Comparison of ENCODE assay signal across 16 cellular contexts in the genomic region with DNA sequence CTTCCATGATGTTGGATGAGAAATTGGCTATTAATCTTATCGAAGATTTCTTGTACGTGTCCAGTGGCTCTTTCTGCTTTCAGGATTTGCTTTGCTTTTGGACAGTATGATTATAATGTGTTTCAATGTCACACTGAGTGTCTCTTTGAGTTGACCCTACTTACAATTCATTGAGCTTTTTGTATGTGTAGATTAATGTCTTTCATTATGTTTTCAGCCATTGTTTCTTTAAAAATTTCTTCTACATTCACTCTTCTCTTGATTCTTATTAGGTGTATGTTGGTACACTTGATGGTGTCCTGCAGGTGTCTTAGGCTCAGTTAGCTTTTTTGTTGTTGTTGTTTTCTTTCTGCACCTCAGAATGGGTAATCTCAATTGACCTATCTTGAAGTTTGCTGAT. TPM values are rescaled to one million over a fixed set of nuclear protein-coding genes. Genes with fewer than 3 reads are reported as not detected.
DNase-seq lines count a peak whose midpoint lies in the region; ATAC-seq and TF ChIP-seq lines count a peak whose summit lies in the region.
"Had no signal": no experiment of that assay in that cellular context is flagged by ENCODE, and none has a peak within 500 bp of the region (broad histone marks: within the 10 kb centered on the region; RNA-seq: fewer than 3 reads in every experiment).

No MANE protein-coding gene starts in this region.

- no peak for ATAC-seq in stimulated activated naive B cell treated with anti-CD40 and anti-IgM and Interleukin-4, amounts not matched to agents 10 μg/mL and 1 μg/mL and 100 μg/mL, for 72 hours (replicated peaks)
- ATAC-seq in HG03565 (IDR thresholded peaks at IDR 0.05; ENCODE audit: unreplicated experiment): no peak
- ATAC-seq: GM23338 had no signal

- H3K4me3 Mint-ChIP-seq in activated CD4-positive, alpha-beta memory T cell treated with anti-CD3 and anti-CD28 coated beads, Interleukin-2, amount 10 ng/mL, durations not matched to agents 7 days and 5 days: no peak overlapping the region
- no peak overlapping the region for H3K4me3 Mint-ChIP-seq in activated CD4-positive, alpha-beta memory T cell treated with anti-CD3 and anti-CD28 coated beads for 36 hours
- H3K4me3 Mint-ChIP-seq in immature natural killer cell: no peak overlapping the region
- H3K4me3 Mint-ChIP-seq in stimulated activated naive B cell treated with anti-CD40 and anti-IgM and Interleukin-4, amounts not matched to agents 10 μg/mL and 1 μg/mL and 100 μg/mL, for 72 hours: no peak overlapping the region
- H3K4me3 Mint-ChIP-seq: GM23338 had no signal

- DNase-seq in activated CD4-positive, alpha-beta memory T cell treated with anti-CD3 and anti-CD28 coated beads, Interleukin-2, amount 10 ng/mL, durations not matched to agents 7 days and 5 days: no peak
- DNase-seq in activated CD4-positive, alpha-beta memory T cell treated with anti-CD3 and anti-CD28 coated beads for 36 hours: no peak
- DNase-seq in OCI-LY7 (ENCODE audit: low spot score) (no peak), immature natural killer cell (no peak), NCI-H69 (lab: John Stamatoyannopoulos, UW) (no peak), NCI-H1105 treated with DMSO at 0.1 percent for 48 hours (lab: John Stamatoyannopoulos, UW) (no peak)
- no peak for DNase-seq in stimulated activated naive B cell treated with anti-CD40 and anti-IgM and Interleukin-4, amounts not matched to agents 10 μg/mL and 1 μg/mL and 100 μg/mL, for 72 hours
- DNase-seq: HCEC 1CT, MM.1S, NCI-H1092, NCI-H2081, NCI-H446 treated with DMSO at 0.1 percent for 48 hours, Right ventricle myocardium superior had no signal

- no peaks in the 10 kb centered on the region for H3K27me3 Mint-ChIP-seq in activated CD4-positive, alpha-beta memory T cell treated with anti-CD3 and anti-CD28 coated beads, Interleukin-2, amount 10 ng/mL, durations not matched to agents 7 days and 5 days
- no peaks in the 10 kb centered on the region for H3K27me3 Mint-ChIP-seq in activated CD4-positive, alpha-beta memory T cell treated with anti-CD3 and anti-CD28 coated beads for 36 hours
- H3K27me3 Mint-ChIP-seq in immature natural killer cell (ENCODE audit: low read depth in 3 of 3): peaks cover 8 to 9% (median 8%) of the 10 kb centered on the region in 3 donors
- H3K27me3 Mint-ChIP-seq in stimulated activated naive B cell treated with anti-CD40 and anti-IgM and Interleukin-4, amounts not matched to agents 10 μg/mL and 1 μg/mL and 100 μg/mL, for 72 hours: no peaks in the 10 kb centered on the region

- CTCF ChIA-PET in activated CD4-positive, alpha-beta memory T cell treated with anti-CD3 and anti-CD28 coated beads, Interleukin-2, amount 10 ng/mL, durations not matched to agents 7 days and 5 days (lab: Charles Lee): interaction anchor here (0.8 to 2.0 kb wide), 2 partner anchors 13 to 112 kb away, joined by 3 to 5 read pairs; no protein-coding TSS in a partner anchor
- CTCF ChIA-PET in activated CD4-positive, alpha-beta memory T cell treated with anti-CD3 and anti-CD28 coated beads for 36 hours (lab: Charles Lee): no interaction called here
- CTCF ChIA-PET in OCI-LY7 (lab: Charles Lee; ENCODE audit: unreplicated experiment): no interaction called here

- peaks cover 56% of the 10 kb centered on the region for H3K36me3 ChIP-seq in OCI-LY7 (ENCODE audit: insufficient read depth, low read length)

- peak overlapping the region; percentile 37 for H3K27ac Mint-ChIP-seq in activated CD4-positive, alpha-beta memory T cell treated with anti-CD3 and anti-CD28 coated beads, Interleukin-2, amount 10 ng/mL, durations not matched to agents 7 days and 5 days
- no peak overlapping the region for H3K27ac Mint-ChIP-seq in activated CD4-positive, alpha-beta memory T cell treated with anti-CD3 and anti-CD28 coated beads for 36 hours
- H3K27ac Mint-ChIP-seq in immature natural killer cell: peak overlapping the region in 5 of 6 donors; percentile 2 to 80 (median 37)
- peak overlapping the region; percentile 51 for H3K27ac Mint-ChIP-seq in stimulated activated naive B cell treated with anti-CD40 and anti-IgM and Interleukin-4, amounts not matched to agents 10 μg/mL and 1 μg/mL and 100 μg/mL, for 72 hours
- H3K27ac Mint-ChIP-seq: GM23338 had no signal

- H3K9me3 Mint-ChIP-seq in activated CD4-positive, alpha-beta memory T cell treated with anti-CD3 and anti-CD28 coated beads, Interleukin-2, amount 10 ng/mL, durations not matched to agents 7 days and 5 days: no peaks in the 10 kb centered on the region
- peaks cover 23% of the 10 kb centered on the region for H3K9me3 Mint-ChIP-seq in activated CD4-positive, alpha-beta memory T cell treated with anti-CD3 and anti-CD28 coated beads for 36 hours
- H3K9me3 Mint-ChIP-seq in immature natural killer cell: peaks cover 0 to 1% (median 0%) of the 10 kb centered on the region in 6 donors
- H3K9me3 Mint-ChIP-seq in stimulated activated naive B cell treated with anti-CD40 and anti-IgM and Interleukin-4, amounts not matched to agents 10 μg/mL and 1 μg/mL and 100 μg/mL, for 72 hours: peaks cover 0 to 1% of the 10 kb centered on the region in 2 donors
- H3K9me3 Mint-ChIP-seq: GM23338 had no signal

- POLR2A ChIA-PET in activated CD4-positive, alpha-beta memory T cell treated with anti-CD3 and anti-CD28 coated beads, Interleukin-2, amount 10 ng/mL, durations not matched to agents 7 days and 5 days (lab: Charles Lee): interaction anchor here (0.6 kb wide), 1 partner anchor 54 kb away, joined by 3 read pairs; no protein-coding TSS in a partner anchor
- POLR2A ChIA-PET in activated CD4-positive, alpha-beta memory T cell treated with anti-CD3 and anti-CD28 coated beads for 36 hours (lab: Charles Lee): no interaction called here
- POLR2A ChIA-PET in OCI-LY7 (lab: Charles Lee): no interaction called here

- BruUV-seq in OCI-LY7 (replicated peaks; lab: Mats Ljungman, UMichigan): TSS peak; percentile 45

- H2AFZ ChIP-seq in OCI-LY7 (ENCODE audit: low read length): no peak overlapping the region
- H2AFZ ChIP-seq: GM23338 had no signal

- no peak overlapping the region for H3K27ac ChIP-seq in OCI-LY7 (ENCODE audit: low read depth, low read length, poor library complexity, severe bottlenecking)

- no peaks in the 10 kb centered on the region for H4K20me1 ChIP-seq in OCI-LY7 (ENCODE audit: insufficient read depth, low read length)

- peaks cover 16% of the 10 kb centered on the region for H3K4me1 Mint-ChIP-seq in activated CD4-positive, alpha-beta memory T cell treated with anti-CD3 and anti-CD28 coated beads, Interleukin-2, amount 10 ng/mL, durations not matched to agents 7 days and 5 days
- H3K4me1 Mint-ChIP-seq in activated CD4-positive, alpha-beta memory T cell treated with anti-CD3 and anti-CD28 coated beads for 36 hours (ENCODE audit: low read depth): peaks cover 15% of the 10 kb centered on the region
- peaks cover 10 to 17% of the 10 kb centered on the region in 2 donors for H3K4me1 Mint-ChIP-seq in immature natural killer cell
- peaks cover 10 to 26% of the 10 kb centered on the region in 2 donors for H3K4me1 Mint-ChIP-seq in stimulated activated naive B cell treated with anti-CD40 and anti-IgM and Interleukin-4, amounts not matched to agents 10 μg/mL and 1 μg/mL and 100 μg/mL, for 72 hours

- no peak for TF ChIP-seq CTCF in OCI-LY7 (conservative IDR thresholded peaks at IDR 0.05; ENCODE audit: low read length)

- H3K79me2 ChIP-seq in OCI-LY7 (ENCODE audit: insufficient read depth, low read depth, low read length): no peaks in the 10 kb centered on the region

- intact Hi-C loops in activated CD4-positive, alpha-beta memory T cell treated with anti-CD3 and anti-CD28 coated beads for 36 hours (cut with micrococcal nuclease): loop anchor here (5.0 to 10.0 kb wide), 3 partner anchors 56 to 777 kb away; partner anchors contain the start of gene ANXA11
- intact Hi-C loops in OCI-LY7 (cut with micrococcal nuclease; ENCODE audit: unreplicated experiment): no loop called here

- no peak overlapping the region for H3K4me3 ChIP-seq in OCI-LY7 (ENCODE audit: low read depth, low read length, poor library complexity, severe bottlenecking)
- H3K4me3 ChIP-seq: GM23338 had no signal

- peaks cover 51% of the 10 kb centered on the region for H3K36me3 Mint-ChIP-seq in activated CD4-positive, alpha-beta memory T cell treated with anti-CD3 and anti-CD28 coated beads, Interleukin-2, amount 10 ng/mL, durations not matched to agents 7 days and 5 days (ENCODE audit: low read depth)
- H3K36me3 Mint-ChIP-seq in activated CD4-positive, alpha-beta memory T cell treated with anti-CD3 and anti-CD28 coated beads for 36 hours: peaks cover 49% of the 10 kb centered on the region
- peaks cover 6 to 29% (median 9%) of the 10 kb centered on the region in 3 donors for H3K36me3 Mint-ChIP-seq in immature natural killer cell
- H3K36me3 Mint-ChIP-seq in stimulated activated naive B cell treated with anti-CD40 and anti-IgM and Interleukin-4, amounts not matched to agents 10 μg/mL and 1 μg/mL and 100 μg/mL, for 72 hours: peaks cover 45 to 61% of the 10 kb centered on the region in 2 donors

- H3K9me3 ChIP-seq in OCI-LY7 (ENCODE audit: low read length): no peaks in the 10 kb centered on the region; the same call in 1 of the 2 replicates

- no peaks in the 10 kb centered on the region for H3K9me2 ChIP-seq in OCI-LY7 (ENCODE audit: insufficient read depth, low read length)

- no peak overlapping the region for H3K4me2 ChIP-seq in OCI-LY7 (ENCODE audit: low read length)
- H3K4me2 ChIP-seq: GM23338 had no signal

- peaks cover 19% of the 10 kb centered on the region for H3K4me1 ChIP-seq in OCI-LY7 (ENCODE audit: insufficient read depth, low read length, poor library complexity, severe bottlenecking)

RNA-seq across cellular contexts. Expression of gene PLAC9, which starts 16.6 kb away (rescaled TPM):
- total RNA-seq in activated CD4-positive, alpha-beta memory T cell treated with anti-CD3 and anti-CD28 coated beads, Interleukin-2, amount 10 ng/mL, durations not matched to agents 7 days and 5 days: not detected
- total RNA-seq in activated CD4-positive, alpha-beta memory T cell treated with anti-CD3 and anti-CD28 coated beads for 36 hours: not detected
- not detected in 2 replicates for total RNA-seq in OCI-LY7 (2014; rRNA removed; shearing (Covaris generic))
- total RNA-seq in OCI-LY7 (2022): not detected in 2 replicates
- polyA plus RNA-seq in immature natural killer cell: not detected
- total RNA-seq: LHCN-M2 had no signal

RNA-seq across cellular contexts. Expression of gene ANXA11, which starts 56.2 kb away (rescaled TPM):
- total RNA-seq in activated CD4-positive, alpha-beta memory T cell treated with anti-CD3 and anti-CD28 coated beads, Interleukin-2, amount 10 ng/mL, durations not matched to agents 7 days and 5 days: 100 to 1,000 TPM; 271 to 273 TPM
- 100 to 1,000 TPM; 237 to 242 TPM for total RNA-seq in activated CD4-positive, alpha-beta memory T cell treated with anti-CD3 and anti-CD28 coated beads for 36 hours
- total RNA-seq in OCI-LY7 (2014; rRNA removed; shearing (Covaris generic)): 87.8 and 93.9 TPM in 2 replicates
- 164 and 199 TPM in 2 replicates for total RNA-seq in OCI-LY7 (2022)
- 100 to 1,000 TPM; 136 to 270 (median 181) TPM for polyA plus RNA-seq in immature natural killer cell
